Comparison of ENCODE assay signal across 8 cellular contexts in genomic region chr1:52553372-52554266, GRCh38. TPM values are rescaled to one million over a fixed set of nuclear protein-coding genes. Genes with fewer than 3 reads are reported as not detected.
A peak's percentile ranks its signal among the peaks of the same experiment; 100 is the strongest.
DNase-seq lines count a peak whose midpoint lies in the region; ATAC-seq and TF ChIP-seq lines count a peak whose summit lies in the region.

No MANE protein-coding gene starts in this region.

- DNase-seq in DMS 273 (lab: John Stamatoyannopoulos, UW; ENCODE audit: unreplicated experiment), result peak; percentile 94
- DNase-seq in Jurkat, Clone E6-1 (ENCODE audit: low read depth, low spot score), result peak; percentile 71
- peak; percentile 65 for DNase-seq in RWPE1 (ENCODE audit: low spot score)
- DNase-seq in activated gamma-delta T cell (lab: John Stamatoyannopoulos, UW), result peak; percentile 89
- DNase-seq in foreskin fibroblast, result peak; percentile 86 to 96
- peak; percentile 95 for DNase-seq in neural progenitor cell (ENCODE audit: low spot score)
- peak; percentile 92 to 93 for DNase-seq in stimulated activated naive CD8-positive, alpha-beta T cell treated with anti-CD3 and anti-CD28 coated beads, Interleukin-15, amount 100 ng/mL, for 72 hours

- peaks cover 2% of the 10 kb centered on the region for H3K9me3 Mint-ChIP-seq in neural progenitor cell
- no peaks in the 10 kb centered on the region for H3K9me3 Mint-ChIP-seq in stimulated activated naive CD8-positive, alpha-beta T cell treated with anti-CD3 and anti-CD28 coated beads, Interleukin-15, amount 100 ng/mL, for 72 hours

- no peak for TF ChIP-seq CTCF in RWPE1 (conservative IDR thresholded peaks at IDR 0.05; ENCODE audit: low read depth)
- no peak for TF ChIP-seq CTCF in foreskin fibroblast (IDR thresholded peaks at IDR 0.05; ENCODE audit: low read depth, low read length)
- TF ChIP-seq CTCF in neural progenitor cell (IDR thresholded peaks at IDR 0.05), result no peak

- peak; percentile 53 for ATAC-seq in GM21526 (IDR thresholded peaks at IDR 0.05; ENCODE audit: low FRiP score, unreplicated experiment)
- ATAC-seq in stimulated activated naive CD8-positive, alpha-beta T cell treated with anti-CD3 and anti-CD28 coated beads, Interleukin-15, amount 100 ng/mL, for 72 hours, result peak; percentile 85

- H3K27ac Mint-ChIP-seq in neural progenitor cell, result peak overlapping the region; percentile 97
- H3K27ac Mint-ChIP-seq in stimulated activated naive CD8-positive, alpha-beta T cell treated with anti-CD3 and anti-CD28 coated beads, Interleukin-15, amount 100 ng/mL, for 72 hours, result peak overlapping the region; percentile 74 to 91

- H3K4me2 ChIP-seq in neural progenitor cell, result peak overlapping the region; percentile 95

- CTCF ChIA-PET in RWPE1 (lab: Yijun Ruan, JAX), result interaction anchor here (0.6 to 0.7 kb wide), 2 partner anchors 15 to 137 kb away, joined by 3 to 5 read pairs; no protein-coding TSS in a partner anchor

- H3K27ac ChIP-seq in RWPE1, result peak overlapping the region; percentile 94
- peak overlapping the region; percentile 94 for H3K27ac ChIP-seq in neural progenitor cell

- peak overlapping the region; percentile 63 for H3K9ac ChIP-seq in neural progenitor cell

- H3F3A ChIP-seq in neural progenitor cell (ENCODE audit: low read depth), result peaks cover 31% of the 10 kb centered on the region

- H3K79me2 ChIP-seq in neural progenitor cell (ENCODE audit: low read depth), result peaks cover 46% of the 10 kb centered on the region

- H3K36me3 Mint-ChIP-seq in neural progenitor cell, result peaks cover 4% of the 10 kb centered on the region

- H3K4me1 Mint-ChIP-seq in neural progenitor cell, result peaks cover 21% of the 10 kb centered on the region
- peaks cover 32% of the 10 kb centered on the region for H3K4me1 Mint-ChIP-seq in stimulated activated naive CD8-positive, alpha-beta T cell treated with anti-CD3 and anti-CD28 coated beads, Interleukin-15, amount 100 ng/mL, for 72 hours

- peak overlapping the region; percentile 89 for H3K4me3 Mint-ChIP-seq in neural progenitor cell
- peak overlapping the region in 1 of 2 donors; percentile 64 for H3K4me3 Mint-ChIP-seq in stimulated activated naive CD8-positive, alpha-beta T cell treated with anti-CD3 and anti-CD28 coated beads, Interleukin-15, amount 100 ng/mL, for 72 hours

- H3K4me1 ChIP-seq in neural progenitor cell, result peaks cover 28% of the 10 kb centered on the region

- H3K27me3 Mint-ChIP-seq in neural progenitor cell (ENCODE audit: insufficient read depth, low read depth), result peaks cover 2% of the 10 kb centered on the region
- H3K27me3 Mint-ChIP-seq in stimulated activated naive CD8-positive, alpha-beta T cell treated with anti-CD3 and anti-CD28 coated beads, Interleukin-15, amount 100 ng/mL, for 72 hours, result no peaks in the 10 kb centered on the region

- peak overlapping the region; percentile 72 for H3K4me3 ChIP-seq in Jurkat, Clone E6-1 (ENCODE audit: low read length)
- peak overlapping the region; percentile 83 to 85 for H3K4me3 ChIP-seq in foreskin fibroblast (ENCODE audit: low read depth in 1 of 2, low read length in 2 of 2)
- peak overlapping the region; percentile 67 for H3K4me3 ChIP-seq in neural progenitor cell

- no peaks in the 10 kb centered on the region for H3K27me3 ChIP-seq in neural progenitor cell

- H4K20me1 ChIP-seq in neural progenitor cell (ENCODE audit: low read depth), result peaks cover 41% of the 10 kb centered on the region

- no peaks in the 10 kb centered on the region for H3K36me3 ChIP-seq in neural progenitor cell

- POLR2A ChIA-PET in RWPE1 (lab: Yijun Ruan, JAX; ENCODE audit: low non-redundant PET), result interaction anchor here (0.7 kb wide), 1 partner anchor 112 kb away, joined by 4 read pairs; no protein-coding TSS in a partner anchor

- H2AFZ ChIP-seq in neural progenitor cell (replicated peaks), result peak overlapping the region; percentile 81

- no peaks in the 10 kb centered on the region for H3K9me3 ChIP-seq in neural progenitor cell (ENCODE audit: low read depth)

RNA-seq across cellular contexts. Expression of gene TUT4, which starts 0.7 kb away (rescaled TPM):
- polyA plus RNA-seq in Jurkat, Clone E6-1 (2012; ENCODE audit: insufficient read depth, insufficient read length), result 32.9 TPM
- 87.2 and 139 TPM in 2 replicates for total RNA-seq in neural progenitor cell (ENCODE audit: low replicate concordance)

RNA-seq across cellular contexts. Expression of gene GPX7, which starts 48.6 kb away (rescaled TPM):
- not detected for polyA plus RNA-seq in Jurkat, Clone E6-1 (2012; ENCODE audit: insufficient read depth, insufficient read length)
- total RNA-seq in neural progenitor cell (ENCODE audit: low replicate concordance), result 21.9 and 31.6 TPM in 2 replicates

Comparison
In these comparisons a context has a peak if more than half of its experiments do, and no peak if none do; other contexts are left out.
1. Peak in every context shown above with its lines: DNase-seq, ATAC-seq, H3K4me3 ChIP-seq and H3K27ac ChIP-seq.